In the genomic region with DNA sequence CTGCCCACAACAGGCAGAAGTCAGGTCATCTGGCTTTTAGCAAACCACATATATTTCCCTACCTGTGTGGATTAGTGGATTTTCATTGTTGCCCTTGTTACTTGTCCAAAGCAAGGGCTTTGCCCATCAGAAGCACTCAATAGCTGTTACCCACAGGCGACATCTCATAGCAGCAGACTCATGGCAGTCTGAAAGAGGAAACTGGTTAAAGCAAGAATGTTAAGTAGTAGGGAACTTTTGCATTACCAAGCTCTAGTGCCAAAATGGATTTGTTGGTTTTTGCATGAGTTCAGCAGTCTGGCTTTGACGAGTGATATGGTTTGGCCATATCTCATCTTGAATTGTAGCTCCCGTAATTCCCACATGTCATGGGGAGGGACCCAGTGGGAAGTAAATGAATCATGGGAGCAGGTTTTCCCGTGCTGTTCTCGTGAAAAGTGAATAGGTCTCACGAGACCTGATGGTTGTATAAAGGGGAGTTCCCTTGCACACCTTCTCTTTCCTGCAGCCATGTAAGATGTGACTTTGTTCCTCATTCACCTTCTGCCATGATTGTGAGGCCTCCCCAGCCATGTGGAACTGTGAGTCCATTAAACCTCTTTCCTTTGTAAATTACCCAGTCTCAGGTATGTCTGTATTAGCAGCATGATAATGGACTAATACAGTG, we compare ENCODE assay signal across 1 cellular context.
TF ChIP-seq lines count a peak whose summit lies in the region.

No MANE protein-coding gene starts in this region.

TF ChIP-seq in GM12878, 131 proteins besides CTCF, POLR2A, EP300 and RAD21 (continued from another document):
- TF ChIP-seq EED (IDR thresholded peaks at IDR 0.05; ENCODE audit: low read depth): no peak
- TF ChIP-seq TCF7 (IDR thresholded peaks at IDR 0.05; ENCODE audit: borderline replicate concordance): no peak
- TF ChIP-seq RAD51 (IDR thresholded peaks at IDR 0.05): no peak
- TF ChIP-seq YY1 (IDR thresholded peaks at IDR 0.05; ENCODE audit: low read depth, low read length): no peak
- TF ChIP-seq JUNB (IDR thresholded peaks at IDR 0.05): no peak
- no peak for TF ChIP-seq POU2F2 (IDR thresholded peaks at IDR 0.05; ENCODE audit: borderline replicate concordance, low read depth, low read length)
- TF ChIP-seq ZNF217 (IDR thresholded peaks at IDR 0.05): no peak
- TF ChIP-seq RELA (IDR thresholded peaks at IDR 0.05; ENCODE audit: borderline replicate concordance, partially characterized antibody): no peak
- TF ChIP-seq ZZZ3 (IDR thresholded peaks at IDR 0.05; ENCODE audit: control insufficient read depth, insufficient read length, low read depth): no peak
- TF ChIP-seq IRF4 (IDR thresholded peaks at IDR 0.05; ENCODE audit: low read depth, low read length): no peak
